14 cellular contexts compared by ENCODE assay signal in genomic region chr7:5172196-5172800, GRCh38.
"Had no signal": no experiment of that assay in that cellular context is flagged by ENCODE, and none has a peak within 500 bp of the region (broad histone marks: within the 10 kb centered on the region; RNA-seq: fewer than 3 reads in every experiment).

No MANE protein-coding gene starts in this region.

- ATAC-seq: psoas muscle; right lobe of liver; stimulated activated effector memory CD8-positive, alpha-beta T cell treated with anti-CD3 and anti-CD28 coated beads, Interleukin-12 subunit alpha, Interleukin-12 subunit beta, amount 100 ng/mL, for 72 hours; stimulated activated naive CD8-positive, alpha-beta T cell treated with anti-CD3 and anti-CD28 coated beads, Interleukin-15, Interleukin-2, amounts not matched to agents 100 U/mL and 50 U/mL, for 24 hours had no signal

- DNase-seq: dermis blood vessel endothelial cell; erythroblast; foreskin melanocyte; mesendoderm; naive B cell; occipital lobe; psoas muscle; retina; right lobe of liver; stimulated activated CD4-positive, alpha-beta T cell treated with anti-CD3 and anti-CD28 coated beads, Interleukin-4, amount 100 ng/mL, for 1 hour; stimulated activated CD8-positive, alpha-beta memory T cell treated with anti-CD3 and anti-CD28 coated beads, Interleukin-4, amount 100 ng/mL, for 48 hours; stimulated activated naive CD8-positive, alpha-beta T cell treated with anti-CD3 and anti-CD28 coated beads, Interleukin-15, Interleukin-2, amounts not matched to agents 100 U/mL and 50 U/mL, for 24 hours; thyroid gland had no signal
